8 cellular contexts compared by ENCODE assay signal in the genomic region with DNA sequence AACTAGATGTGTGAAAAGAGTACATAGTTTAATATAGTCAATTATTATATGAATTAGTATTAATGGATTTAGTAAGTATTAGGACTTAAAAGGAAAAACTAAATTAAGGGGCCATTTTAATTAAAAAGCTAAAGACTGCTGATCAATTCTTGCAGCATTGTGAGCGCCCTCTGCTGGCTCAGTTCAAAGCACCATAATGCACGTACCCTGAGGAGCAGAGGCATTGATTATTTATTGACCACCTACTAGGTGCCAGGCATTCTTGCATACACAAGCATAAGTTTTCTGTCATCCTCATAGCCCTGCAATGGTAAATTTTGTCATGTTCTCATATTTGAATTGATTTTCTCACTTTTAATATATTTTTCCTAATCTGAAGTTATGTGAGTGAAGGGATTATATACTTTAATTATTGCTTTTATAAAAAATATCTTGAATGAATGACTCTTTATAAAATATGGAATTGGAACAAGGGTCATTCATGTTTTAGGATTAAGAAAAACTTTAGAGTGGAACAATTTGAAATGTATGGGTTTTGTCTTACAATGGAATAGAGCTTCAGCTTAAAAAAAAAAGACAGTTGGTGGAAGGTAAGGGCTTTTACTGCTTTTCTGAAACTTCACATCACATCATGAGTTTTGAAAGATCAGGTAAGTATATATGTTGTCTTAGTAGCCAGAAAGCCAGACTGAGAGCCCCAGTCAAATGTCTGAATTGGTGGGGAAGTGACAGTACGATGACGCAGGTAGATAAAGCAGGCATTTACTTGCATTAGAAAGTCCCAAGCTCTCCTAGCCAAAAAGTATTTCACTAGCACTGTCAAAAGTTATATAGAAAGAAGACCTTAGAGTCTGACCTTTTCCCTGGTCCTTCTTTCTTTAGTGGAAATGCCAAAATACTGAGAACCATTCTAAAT. TPM values are rescaled to one million over a fixed set of nuclear protein-coding genes. Genes with fewer than 3 reads are reported as not detected.
A peak's percentile ranks its signal among the peaks of the same experiment; 100 is the strongest.
DNase-seq lines count a peak whose midpoint lies in the region; ATAC-seq, FAIRE-seq and TF ChIP-seq lines count a peak whose summit lies in the region.

No MANE protein-coding gene starts in this region.

- DNase-seq in D341Med (ENCODE audit: low spot score) (peak; percentile 44), HEK293T (ENCODE audit: extremely low spot score) (peak; percentile 33), Peyer's patch (peak; percentile 69 to 93 (median 90)), frontal cortex (ENCODE audit: low spot score in 2 of 2) (no peak), progenitor cell of endocrine pancreas (ENCODE audit: low spot score, unreplicated experiment) (peak; percentile 31), uterus (peak; percentile 22 to 23)
- DNase-seq in activated T-helper 9 cell treated with anti-CD3 and anti-CD28 coated beads, Interleukin-2, amount 50 U/mL, for 16 hours (ENCODE audit: low read depth) = peak; percentile 65

- H3K27ac Mint-ChIP-seq in progenitor cell of endocrine pancreas = no peak overlapping the region

- H3K9me3 ChIP-seq in Peyer's patch (no peaks in the 10 kb centered on the region), uterus (no peaks in the 10 kb centered on the region)

- CTCF ChIA-PET in HEK293T (lab: Yijun Ruan, JAX) = interaction anchor here (0.6 to 1.7 kb wide), 7 partner anchors 10 to 363 kb away, joined by 3 to 8 read pairs (median 4); partner anchors contain the start of gene ITGA4

- H3K4me1 Mint-ChIP-seq in progenitor cell of endocrine pancreas (ENCODE audit: low read depth) = no peaks in the 10 kb centered on the region

- peaks cover 31% of the 10 kb centered on the region for H3K27me3 Mint-ChIP-seq in progenitor cell of endocrine pancreas

- no peaks in the 10 kb centered on the region for H3K36me3 Mint-ChIP-seq in progenitor cell of endocrine pancreas (ENCODE audit: insufficient read depth)

- TF ChIP-seq POLR2A in Peyer's patch (IDR thresholded peaks at IDR 0.05) = no peak
- no peak for TF ChIP-seq POLR2A in uterus (IDR thresholded peaks at IDR 0.05)

- intact Hi-C loops in uterus (cut with DNase I; ENCODE audit: low total_unique reads) = no loop called here

- no peaks in the 10 kb centered on the region for H3K27me3 ChIP-seq in Peyer's patch
- H3K27me3 ChIP-seq in uterus = no peaks in the 10 kb centered on the region

- no peak overlapping the region for H3K4me3 Mint-ChIP-seq in progenitor cell of endocrine pancreas (ENCODE audit: low read depth)

- POLR2A ChIA-PET in HEK293T (lab: Yijun Ruan, JAX) = no interaction called here

- no peaks in the 10 kb centered on the region for H3K9me3 Mint-ChIP-seq in progenitor cell of endocrine pancreas (ENCODE audit: low read depth)

- H3K27ac ChIP-seq in Peyer's patch (peak overlapping the region in 1 of 4 donors; percentile 14), uterus (no peak overlapping the region)

- FAIRE-seq in frontal cortex (lab: Jason Lieb, UNC) = peak; percentile 24

- H3K4me3 ChIP-seq in Peyer's patch (no peak overlapping the region), uterus (no peak overlapping the region)

- H3K36me3 ChIP-seq in Peyer's patch (no peaks in the 10 kb centered on the region), uterus (no peaks in the 10 kb centered on the region)

- ATAC-seq in HG02588 (IDR thresholded peaks at IDR 0.05; ENCODE audit: unreplicated experiment) = no peak

- peak; percentile 59 to 85 (median 70) for TF ChIP-seq CTCF in Peyer's patch (IDR thresholded peaks at IDR 0.05)
- peak; percentile 87 for TF ChIP-seq CTCF in progenitor cell of endocrine pancreas (IDR thresholded peaks at IDR 0.05; ENCODE audit: unreplicated experiment)
- TF ChIP-seq CTCF in uterus (IDR thresholded peaks at IDR 0.05) = peak; percentile 32 to 56 (median 36)

- H3K4me1 ChIP-seq in Peyer's patch (peaks cover 0 to 12% (median 0%) of the 10 kb centered on the region in 4 donors), uterus (no peaks in the 10 kb centered on the region)

TF ChIP-seq in HEK293T, 16 proteins besides CTCF, POLR2A, EP300 and RAD21:
- TF ChIP-seq FOXK2 (IDR thresholded peaks at IDR 0.05) (no peak), NFRKB (IDR thresholded peaks at IDR 0.05) (no peak), BHLHE40 (IDR thresholded peaks at IDR 0.05; ENCODE audit: borderline replicate concordance) (no peak), L3MBTL2 (conservative IDR thresholded peaks at IDR 0.05) (no peak), ZNF384 (IDR thresholded peaks at IDR 0.05) (no peak), FOXA1 (IDR thresholded peaks at IDR 0.05) (no peak), ARNT (IDR thresholded peaks at IDR 0.05) (no peak), SP1 (IDR thresholded peaks at IDR 0.05) (no peak), ELF4 (IDR thresholded peaks at IDR 0.05) (no peak), HDGF (IDR thresholded peaks at IDR 0.05; ENCODE audit: borderline replicate concordance) (no peak), CTBP1 (IDR thresholded peaks at IDR 0.05; ENCODE audit: borderline replicate concordance) (no peak), LEF1 (IDR thresholded peaks at IDR 0.05; ENCODE audit: borderline replicate concordance) (no peak), TARDBP (IDR thresholded peaks at IDR 0.05) (no peak), SUZ12 (IDR thresholded peaks at IDR 0.05) (no peak), FOXM1 (IDR thresholded peaks at IDR 0.05; ENCODE audit: borderline replicate concordance) (no peak)
- TF ChIP-seq, protein P1, sequence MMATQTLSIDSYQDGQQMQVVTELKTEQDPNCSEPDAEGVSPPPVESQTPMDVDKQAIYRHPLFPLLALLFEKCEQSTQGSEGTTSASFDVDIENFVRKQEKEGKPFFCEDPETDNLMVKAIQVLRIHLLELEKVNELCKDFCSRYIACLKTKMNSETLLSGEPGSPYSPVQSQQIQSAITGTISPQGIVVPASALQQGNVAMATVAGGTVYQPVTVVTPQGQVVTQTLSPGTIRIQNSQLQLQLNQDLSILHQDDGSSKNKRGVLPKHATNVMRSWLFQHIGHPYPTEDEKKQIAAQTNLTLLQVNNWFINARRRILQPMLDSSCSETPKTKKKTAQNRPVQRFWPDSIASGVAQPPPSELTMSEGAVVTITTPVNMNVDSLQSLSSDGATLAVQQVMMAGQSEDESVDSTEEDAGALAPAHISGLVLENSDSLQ (IDR thresholded peaks at IDR 0.05) = no peak

RNA-seq across cellular contexts. Expression of gene ITGA4, which starts 9.7 kb away (rescaled TPM):
- total RNA-seq in Peyer's patch (100 to 1,000 TPM in 1 of 4 donors, 10 to 100 TPM in 1, 1 to 10 TPM in 2; 3.8 to 109 (median 13.4) TPM), frontal cortex (6.9 TPM), progenitor cell of endocrine pancreas (0.96 and 1.5 TPM in 2 replicates), uterus (100 to 1,000 TPM in 1 of 4 donors, 1 to 10 TPM in 2, under 1 TPM in 1; 0.51 to 112 (median 4.5) TPM)

Comparison
In these comparisons a context has a peak if more than half of its experiments do, and no peak if none do; other contexts are left out.
1. DNase-seq: peak in D341Med (single experiment), HEK293T (single experiment), Peyer's patch (3 of 3), activated T-helper 9 cell treated with anti-CD3 and anti-CD28 coated beads, Interleukin-2, amount 50 U/mL, for 16 hours (single experiment), progenitor cell of endocrine pancreas (single experiment) and uterus (2 of 2); none in frontal cortex (0 of 2).
2. CTCF ChIP-seq: peak in every context shown above with its lines; median percentile 87 in progenitor cell of endocrine pancreas; 70 in Peyer's patch; 36 in uterus.